Comparison of ENCODE assay signal across 8 cellular contexts in the genomic region with DNA sequence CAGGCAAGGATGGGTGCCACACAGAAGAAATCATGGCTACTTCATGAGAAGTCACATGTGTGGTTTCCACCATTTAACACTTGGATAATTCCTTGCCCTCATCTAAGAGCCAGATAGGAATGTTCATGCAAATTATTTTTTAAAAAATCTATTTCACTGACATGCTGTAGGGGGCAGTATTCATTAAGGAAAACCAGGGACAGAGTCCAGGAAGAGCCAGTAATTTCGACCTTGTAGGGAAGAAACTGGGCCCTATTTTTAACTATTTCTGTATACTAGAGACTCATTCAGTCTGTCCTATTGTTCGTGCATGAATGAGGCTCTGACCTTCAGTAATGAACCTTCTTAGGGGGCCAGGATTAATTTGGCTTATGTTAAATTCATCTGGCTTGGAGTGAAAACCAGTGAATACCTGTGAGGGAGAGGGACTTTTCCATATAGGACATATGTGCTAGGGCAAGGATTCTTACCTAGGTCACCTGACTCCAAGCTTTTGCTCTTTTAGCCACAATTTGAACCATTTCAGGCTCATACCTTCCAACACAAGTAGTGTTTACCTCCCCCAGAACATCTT.
DNase-seq lines count a peak whose midpoint lies in the region; ATAC-seq, FAIRE-seq and TF ChIP-seq lines count a peak whose summit lies in the region.

No MANE protein-coding gene starts in this region.

- 3 to 6% methylated on average over 2 of the region's 2 CpGs for WGBS in aorta, 2 donors

- H3K27ac ChIP-seq in keratinocyte (ENCODE audit: control insufficient read depth, insufficient read depth, low read length) (no peak overlapping the region), aorta (ENCODE audit: low read depth in 1 of 2, low read length in 2 of 2) (peak overlapping the region in 1 of 2 donors; percentile 30)

- H3K27me3 ChIP-seq in keratinocyte (ENCODE audit: control insufficient read depth, extremely low read depth, insufficient read depth, low read length) (peaks cover 3% of the 10 kb centered on the region), aorta (ENCODE audit: control insufficient read depth in 1 of 2, insufficient read depth in 2 of 2, low read length in 1 of 2) (no peaks in the 10 kb centered on the region)

- H3K9me3 ChIP-seq in keratinocyte (ENCODE audit: control insufficient read depth, low read depth, low read length) (no peaks in the 10 kb centered on the region), aorta (ENCODE audit: control insufficient read depth, low read length) (no peaks in the 10 kb centered on the region)

- ATAC-seq in aorta (ENCODE audit: low FRiP score) (peak; percentile 49), HG02870 (IDR thresholded peaks at IDR 0.05; ENCODE audit: unreplicated experiment) (no peak)

- TF ChIP-seq CTCF in astrocyte of the cerebellum (IDR thresholded peaks at IDR 0.05; ENCODE audit: low read depth, low read length, missing control alignments) (peak; percentile 53), keratinocyte (optimal IDR thresholded peaks at IDR 0.05 in 1 of 3, IDR thresholded peaks at IDR 0.05 in 1 of 3, conservative IDR thresholded peaks at IDR 0.05 in 1 of 3; ENCODE audit: extremely low read depth in 1 of 3, insufficient read depth in 2 of 3, low read length in 3 of 3) (peak; percentile 24 to 59 (median 45))

- H3K4me2 ChIP-seq in keratinocyte (ENCODE audit: control insufficient read depth, extremely low read depth, insufficient read depth, low read depth, low read length), result no peak overlapping the region

- in situ Hi-C loops in astrocyte of the cerebellum (cut with HindIII; ENCODE audit: low sequenced_read_pairs), result no loop called here

- no peaks in the 10 kb centered on the region for H4K20me1 ChIP-seq in keratinocyte (ENCODE audit: control insufficient read depth, extremely low read depth, insufficient read depth, low read length)

- no peak overlapping the region for H3K4me3 ChIP-seq in astrocyte of the cerebellum (ENCODE audit: low read depth, low read length)
- H3K4me3 ChIP-seq in keratinocyte (ENCODE audit: control insufficient read depth in 2 of 3, extremely low read depth in 1 of 3, insufficient read depth in 2 of 3, low read depth in 1 of 3, low read length in 3 of 3), result no peak overlapping the region
- no peak overlapping the region for H3K4me3 ChIP-seq in aorta (ENCODE audit: low read length in 2 of 2)

- H3K36me3 ChIP-seq in keratinocyte (ENCODE audit: control insufficient read depth in 2 of 2, extremely low read depth in 1 of 2, insufficient read depth in 2 of 2, low read length in 2 of 2) (no peaks in the 10 kb centered on the region), aorta (ENCODE audit: control insufficient read depth in 1 of 2, insufficient read depth in 2 of 2, low read length in 1 of 2) (peaks cover 0 to 6% of the 10 kb centered on the region in 2 donors)

- no peaks in the 10 kb centered on the region for H3K4me1 ChIP-seq in keratinocyte (ENCODE audit: control insufficient read depth, extremely low read depth, insufficient read depth, low read length)
- H3K4me1 ChIP-seq in aorta (ENCODE audit: control insufficient read depth in 1 of 2, insufficient read depth in 2 of 2, low read length in 2 of 2), result peaks cover 0 to 7% of the 10 kb centered on the region in 2 donors

- H2AFZ ChIP-seq in keratinocyte (ENCODE audit: control insufficient read depth, low read length), result no peak overlapping the region

- FAIRE-seq in keratinocyte (lab: Jason Lieb, UNC), result no peak

- no peaks in the 10 kb centered on the region for H3K9me1 ChIP-seq in keratinocyte (ENCODE audit: control insufficient read depth, extremely low read depth, insufficient read depth, low read length)

- intact Hi-C loops in aorta (cut with DNase I), result loop anchor here (2.0 to 10.0 kb wide), 4 partner anchors 47 to 341 kb away; no protein-coding TSS in a partner anchor

- DNase-seq in ELR (ENCODE audit: low read depth) (peak; percentile 66), NCI-H1105 (lab: John Stamatoyannopoulos, UW) (peak; percentile 31), astrocyte of the cerebellum (ENCODE audit: low read depth) (no peak), keratinocyte (ENCODE audit: low read depth, low spot score) (no peak), aorta (no peak), putamen (ENCODE audit: low spot score) (no peak), OCI-M2 (lab: John Stamatoyannopoulos, UW; ENCODE audit: unreplicated experiment) (no peak)

- H3K79me2 ChIP-seq in keratinocyte (ENCODE audit: control insufficient read depth, insufficient read depth, low read length), result no peaks in the 10 kb centered on the region

- H3K9ac ChIP-seq in keratinocyte (ENCODE audit: control insufficient read depth, extremely low read depth, insufficient read depth, low read length), result no peak overlapping the region

- dilution Hi-C loops in keratinocyte (cut with MboI; ENCODE audit: extremely low pct_ligation_motif_present, low sequenced_read_pairs), result no loop called here

Comparison
In these comparisons a context has a peak if more than half of its experiments do, and no peak if none do; other contexts are left out.
1. DNase-seq: peak in ELR (single experiment) and NCI-H1105 (single experiment); none in astrocyte of the cerebellum (single experiment), keratinocyte (single experiment), aorta (0 of 2), putamen (single experiment) and OCI-M2 (single experiment).